In genomic region chr10:71625445-71626175, GRCh38 we compare ENCODE assay signal across 26 cellular contexts.
"Had no signal": no experiment of that assay in that cellular context is flagged by ENCODE, and none has a peak within 500 bp of the region (broad histone marks: within the 10 kb centered on the region; RNA-seq: fewer than 3 reads in every experiment).

No MANE protein-coding gene starts in this region.

- H3K36me3 Mint-ChIP-seq: mesothelial cell of epicardium; naive B cell; natural killer cell treated with Interleukin-12 subunit alpha and Interleukin-12 subunit beta and Interleukin-15 and Interleukin-18, amount 100 ng/mL, for 72 hours; stimulated activated effector memory CD8-positive, alpha-beta T cell treated with anti-CD3 and anti-CD28 coated beads, Interleukin-12 subunit alpha, Interleukin-12 subunit beta, amount 100 ng/mL, for 72 hours had no signal

- H3K27ac Mint-ChIP-seq: mesothelial cell of epicardium; natural killer cell treated with Interleukin-12 subunit alpha and Interleukin-12 subunit beta and Interleukin-15 and Interleukin-18, amount 100 ng/mL, for 72 hours; stimulated activated effector memory CD8-positive, alpha-beta T cell treated with anti-CD3 and anti-CD28 coated beads, Interleukin-12 subunit alpha, Interleukin-12 subunit beta, amount 100 ng/mL, for 72 hours had no signal

- H3K27ac ChIP-seq: epithelial cell of prostate, foreskin keratinocyte, left lung, ovary, psoas muscle, thoracic aorta, transverse colon, upper lobe of right lung, uterus had no signal

- H3K4me1 ChIP-seq: foreskin keratinocyte, psoas muscle had no signal

- H3K36me3 ChIP-seq: left lung, ovary, sigmoid colon, thoracic aorta, transverse colon, upper lobe of right lung, uterus had no signal

- H3K27me3 ChIP-seq: left lung, ovary, sigmoid colon, transverse colon, upper lobe of right lung, uterus had no signal

- ATAC-seq: esophagus mucosa; foreskin keratinocyte; left lung; mucosa of descending colon; natural killer cell treated with Interleukin-12 subunit alpha and Interleukin-12 subunit beta and Interleukin-15 and Interleukin-18, amount 100 ng/mL, for 72 hours; psoas muscle; right cardiac atrium; stimulated activated effector memory CD8-positive, alpha-beta T cell treated with anti-CD3 and anti-CD28 coated beads, Interleukin-12 subunit alpha, Interleukin-12 subunit beta, amount 100 ng/mL, for 72 hours; stimulated activated naive CD8-positive, alpha-beta T cell treated with anti-CD3 and anti-CD28 coated beads, Interleukin-15, Interleukin-2, amounts not matched to agents 100 U/mL and 50 U/mL, for 24 hours; upper lobe of right lung had no signal

- H3K4me3 ChIP-seq: left lung, mucosa of descending colon, ovary, psoas muscle, sigmoid colon, thoracic aorta, transverse colon, upper lobe of right lung, uterus had no signal

- H3K27me3 Mint-ChIP-seq: natural killer cell treated with Interleukin-12 subunit alpha and Interleukin-12 subunit beta and Interleukin-15 and Interleukin-18, amount 100 ng/mL, for 72 hours had no signal

- H3K9me3 Mint-ChIP-seq: mesothelial cell of epicardium; naive B cell; natural killer cell treated with Interleukin-12 subunit alpha and Interleukin-12 subunit beta and Interleukin-15 and Interleukin-18, amount 100 ng/mL, for 72 hours; stimulated activated effector memory CD8-positive, alpha-beta T cell treated with anti-CD3 and anti-CD28 coated beads, Interleukin-12 subunit alpha, Interleukin-12 subunit beta, amount 100 ng/mL, for 72 hours had no signal

- H3K4me3 Mint-ChIP-seq: mesothelial cell of epicardium; naive B cell; natural killer cell treated with Interleukin-12 subunit alpha and Interleukin-12 subunit beta and Interleukin-15 and Interleukin-18, amount 100 ng/mL, for 72 hours; stimulated activated effector memory CD8-positive, alpha-beta T cell treated with anti-CD3 and anti-CD28 coated beads, Interleukin-12 subunit alpha, Interleukin-12 subunit beta, amount 100 ng/mL, for 72 hours had no signal

- H3K9me3 ChIP-seq: left lung, mucosa of descending colon, ovary, psoas muscle, sigmoid colon, thoracic aorta, transverse colon, upper lobe of right lung, uterus had no signal

- H3K4me1 Mint-ChIP-seq: stimulated activated effector memory CD8-positive, alpha-beta T cell treated with anti-CD3 and anti-CD28 coated beads, Interleukin-12 subunit alpha, Interleukin-12 subunit beta, amount 100 ng/mL, for 72 hours had no signal

- DNase-seq: cerebellar nuclear complex; cortex of kidney; foreskin keratinocyte; kidney; mesenchymal stem cell; mucosa of descending colon; naive B cell; nucleus accumbens; ovary; posterior cingulate gyrus; psoas muscle; right cardiac atrium; sigmoid colon; stimulated activated CD4-positive, alpha-beta T cell treated with anti-CD3 and anti-CD28 coated beads, Interleukin-2, amount 100 ng/mL, for 24 hours; stimulated activated CD4-positive, alpha-beta T cell treated with anti-CD3 and anti-CD28 coated beads, Interleukin-4, amount 100 ng/mL, for 24 hours; stimulated activated naive CD8-positive, alpha-beta T cell treated with anti-CD3 and anti-CD28 coated beads, Interleukin-15, Interleukin-2, amounts not matched to agents 100 U/mL and 50 U/mL, for 24 hours; transverse colon; upper lobe of right lung; uterus had no signal
